14 cellular contexts compared by ENCODE assay signal in genomic region chr4:7013171-7013570, GRCh38.
"Had no signal": no experiment of that assay in that cellular context is flagged by ENCODE, and none has a peak within 500 bp of the region (broad histone marks: within the 10 kb centered on the region; RNA-seq: fewer than 3 reads in every experiment).

No MANE protein-coding gene starts in this region.

- H3K4me1 ChIP-seq: left lung, thyroid gland had no signal

- H3K27me3 Mint-ChIP-seq: activated naive CD8-positive, alpha-beta T cell; progenitor cell of endocrine pancreas had no signal

- H3K4me3 Mint-ChIP-seq: activated naive CD8-positive, alpha-beta T cell had no signal

- ATAC-seq: left lung had no signal

- DNase-seq: activated CD4-positive, alpha-beta T cell treated with anti-CD3 and anti-CD28 coated beads for 1 hour; activated gamma-delta T cell treated with Interleukin-2 at 50 U/mL for 16 hours; cerebellar nuclear complex; cortex of kidney; effector CD4-positive, alpha-beta T cell; head of caudate nucleus; left lung; midbrain; occipital lobe; stimulated activated CD4-positive, alpha-beta T cell treated with anti-CD3 and anti-CD28 coated beads, Interleukin-2, amount 100 ng/mL, for 48 hours; thyroid gland had no signal

- H3K27ac Mint-ChIP-seq: activated naive CD8-positive, alpha-beta T cell; progenitor cell of endocrine pancreas had no signal

- H3K4me3 ChIP-seq: left lung, thyroid gland had no signal

- H3K27me3 ChIP-seq: left lung, thyroid gland had no signal

- H3K27ac ChIP-seq: left lung, thyroid gland, VCaP had no signal

- H3K9me3 ChIP-seq: left lung, thyroid gland had no signal
